In genomic region chr1:117627562-117628165, GRCh38 we compare ENCODE assay signal across 16 cellular contexts. TPM values are rescaled to one million over a fixed set of nuclear protein-coding genes. Genes with fewer than 3 reads are reported as not detected.
DNase-seq lines count a peak whose midpoint lies in the region; ATAC-seq, FAIRE-seq and TF ChIP-seq lines count a peak whose summit lies in the region.
"Had no signal": no experiment of that assay in that cellular context is flagged by ENCODE, and none has a peak within 500 bp of the region (broad histone marks: within the 10 kb centered on the region; RNA-seq: fewer than 3 reads in every experiment).

No MANE protein-coding gene starts in this region.

- H3K9me3 Mint-ChIP-seq in activated CD4-positive, alpha-beta T cell treated with anti-CD3 and anti-CD28 coated beads, Interleukin-2, amount 10 ng/mL, durations not matched to agents 24 days and 14 days: no peaks in the 10 kb centered on the region
- H3K9me3 Mint-ChIP-seq: activated naive CD4-positive, alpha-beta T cell treated with anti-CD3 and anti-CD28 coated beads, Interleukin-2, amount 50 U/mL, for 24 hours had no signal

- DNase-seq in AML-193 (lab: John Stamatoyannopoulos, UW) (peak; percentile 16 to 18), GM18507 (ENCODE audit: extremely low spot score, insufficient read length, low read depth) (no peak), NCI-H2196 (lab: John Stamatoyannopoulos, UW; ENCODE audit: unreplicated experiment) (peak; percentile 84), body of pancreas (peak in 1 of 4 donors; percentile 49), HTR-8/SVneo (ENCODE audit: insufficient read length, low spot score) (no peak)
- no peak for DNase-seq in activated CD4-positive, alpha-beta T cell treated with anti-CD3 and anti-CD28 coated beads, Interleukin-2, amount 10 ng/mL, durations not matched to agents 24 days and 14 days
- DNase-seq: Calu3, foreskin keratinocyte, NCI-H1930 had no signal

- no peak overlapping the region for H3K4me3 Mint-ChIP-seq in activated CD4-positive, alpha-beta T cell treated with anti-CD3 and anti-CD28 coated beads, Interleukin-2, amount 10 ng/mL, durations not matched to agents 24 days and 14 days
- H3K4me3 Mint-ChIP-seq: activated naive CD4-positive, alpha-beta T cell treated with anti-CD3 and anti-CD28 coated beads, Interleukin-2, amount 50 U/mL, for 24 hours had no signal

- no peak for TF ChIP-seq POLR2A in body of pancreas (IDR thresholded peaks at IDR 0.05)

- H3K27me3 ChIP-seq in body of pancreas: no peaks in the 10 kb centered on the region
- H3K27me3 ChIP-seq: breast epithelium had no signal

- intact Hi-C loops in body of pancreas (cut with DNase I): no loop called here
- intact Hi-C loops in activated CD4-positive, alpha-beta T cell treated with anti-CD3 and anti-CD28 coated beads, Interleukin-2, amount 10 ng/mL, durations not matched to agents 24 days and 14 days (cut with micrococcal nuclease): no loop called here

- H3K27me3 Mint-ChIP-seq in activated CD4-positive, alpha-beta T cell treated with anti-CD3 and anti-CD28 coated beads, Interleukin-2, amount 10 ng/mL, durations not matched to agents 24 days and 14 days: peaks cover 6% of the 10 kb centered on the region
- H3K27me3 Mint-ChIP-seq: activated naive CD4-positive, alpha-beta T cell treated with anti-CD3 and anti-CD28 coated beads, Interleukin-2, amount 50 U/mL, for 24 hours had no signal

- H3K36me3 ChIP-seq in body of pancreas (replicated peaks in 1 of 2; ENCODE audit: insufficient read depth in 1 of 2, low read depth in 2 of 2): no peaks in the 10 kb centered on the region

- no peak overlapping the region for H3K4me3 ChIP-seq in body of pancreas
- H3K4me3 ChIP-seq: breast epithelium, smooth muscle cell had no signal

- peak overlapping the region; percentile 36 to 92 (median 71) for H3K27ac ChIP-seq in body of pancreas
- H3K27ac ChIP-seq: breast epithelium, foreskin keratinocyte, parathyroid adenoma had no signal

- peaks cover 40% of the 10 kb centered on the region for H3K36me3 Mint-ChIP-seq in activated CD4-positive, alpha-beta T cell treated with anti-CD3 and anti-CD28 coated beads, Interleukin-2, amount 10 ng/mL, durations not matched to agents 24 days and 14 days (ENCODE audit: low read depth)

- no peaks in the 10 kb centered on the region for H3K9me3 ChIP-seq in body of pancreas
- H3K9me3 ChIP-seq: breast epithelium had no signal

- no peak for TF ChIP-seq CTCF in body of pancreas (IDR thresholded peaks at IDR 0.05)

- peaks cover 100% of the 10 kb centered on the region for H3K4me1 ChIP-seq in body of pancreas
- H3K4me1 ChIP-seq: breast epithelium, foreskin keratinocyte had no signal

- H3K27ac Mint-ChIP-seq in activated CD4-positive, alpha-beta T cell treated with anti-CD3 and anti-CD28 coated beads, Interleukin-2, amount 10 ng/mL, durations not matched to agents 24 days and 14 days: no peak overlapping the region
- H3K27ac Mint-ChIP-seq: activated naive CD4-positive, alpha-beta T cell treated with anti-CD3 and anti-CD28 coated beads, Interleukin-2, amount 50 U/mL, for 24 hours had no signal

- H3K4me1 Mint-ChIP-seq in activated CD4-positive, alpha-beta T cell treated with anti-CD3 and anti-CD28 coated beads, Interleukin-2, amount 10 ng/mL, durations not matched to agents 24 days and 14 days: peaks cover 17% of the 10 kb centered on the region
- H3K4me1 Mint-ChIP-seq: activated naive CD4-positive, alpha-beta T cell treated with anti-CD3 and anti-CD28 coated beads, Interleukin-2, amount 50 U/mL, for 24 hours had no signal

- no peak for ATAC-seq in body of pancreas
- ATAC-seq in HG03175 (IDR thresholded peaks at IDR 0.05; ENCODE audit: unreplicated experiment): no peak
- no peak for ATAC-seq in HG02571 (IDR thresholded peaks at IDR 0.05; ENCODE audit: unreplicated experiment)
- ATAC-seq: activated CD4-positive, CD25-positive, alpha-beta regulatory T cell treated with anti-CD3 and anti-CD28 coated beads, Interleukin-2, amount 50 U/mL, for 24 hours; foreskin keratinocyte had no signal

- peak; percentile 5 for FAIRE-seq in GM18507 (lab: Jason Lieb, UNC)
- no peak for FAIRE-seq in HTR-8/SVneo (lab: Jason Lieb, UNC)

- WGBS in body of pancreas, 2 donors: 25 to 27% methylated on average over 5 of the region's 5 CpGs

RNA-seq across cellular contexts. Expression of gene TENT5C, which starts 21.8 kb away (rescaled TPM):
- total RNA-seq in body of pancreas: 10 to 100 TPM; 30.0 to 39.7 TPM
- 3.1 and 3.5 TPM in 2 replicates for total RNA-seq in activated CD4-positive, alpha-beta T cell treated with anti-CD3 and anti-CD28 coated beads, Interleukin-2, amount 10 ng/mL, durations not matched to agents 24 days and 14 days

Comparison
In these comparisons a context has a peak if more than half of its experiments do, and no peak if none do; other contexts are left out.
1. DNase-seq: peak in AML-193 (2 of 2) and NCI-H2196 (single experiment); none in GM18507 (single experiment), activated CD4-positive, alpha-beta T cell treated with anti-CD3 and anti-CD28 coated beads, Interleukin-2, amount 10 ng/mL, durations not matched to agents 24 days and 14 days (single experiment) and HTR-8/SVneo (single experiment).